8 cellular contexts compared by ENCODE assay signal in genomic region chr3:46998121-46998851, GRCh38. TPM values are rescaled to one million over a fixed set of nuclear protein-coding genes. Genes with fewer than 3 reads are reported as not detected.
DNase-seq lines count a peak whose midpoint lies in the region; ATAC-seq, FAIRE-seq and TF ChIP-seq lines count a peak whose summit lies in the region.

No MANE protein-coding gene starts in this region.

- no peaks in the 10 kb centered on the region for H3K9me3 Mint-ChIP-seq in CD4-positive, CD25-positive, alpha-beta regulatory T cell
- H3K9me3 Mint-ChIP-seq in activated B cell treated with CpG ODN at 0.5 μM for 24 hours = no peaks in the 10 kb centered on the region

- peak; percentile 24 for TF ChIP-seq CTCF in activated B cell treated with CpG ODN at 0.5 μM for 24 hours (IDR thresholded peaks at IDR 0.05)
- TF ChIP-seq CTCF in bronchial epithelial cell (IDR thresholded peaks at IDR 0.05; ENCODE audit: insufficient read depth, low read length, severe bottlenecking) = peak; percentile 97
- peak; percentile 60 to 78 (median 74) for TF ChIP-seq CTCF in right lobe of liver (IDR thresholded peaks at IDR 0.05)

- H3K27ac Mint-ChIP-seq in CD4-positive, CD25-positive, alpha-beta regulatory T cell = peak overlapping the region in 2 of 3 donors; percentile 5 to 94
- no peak overlapping the region for H3K27ac Mint-ChIP-seq in activated B cell treated with CpG ODN at 0.5 μM for 24 hours

- DNase-seq in CD4-positive, CD25-positive, alpha-beta regulatory T cell = peak; percentile 52 to 73 (median 68)
- DNase-seq in HUDEP-2 (lab: John Stamatoyannopoulos, UW; ENCODE audit: unreplicated experiment in 76 of 76) = peak in 61 of 76 experiments; percentile 2 to 68 (median 48)
- peak; percentile 72 for DNase-seq in activated B cell treated with CpG ODN at 0.5 μM for 24 hours
- DNase-seq in bronchial epithelial cell (ENCODE audit: low read depth) = peak; percentile 69
- DNase-seq in right lobe of liver = peak in 2 of 3 donors; percentile 73 to 74
- peak; percentile 42 to 59 for DNase-seq in stimulated activated CD8-positive, alpha-beta memory T cell treated with anti-CD3 and anti-CD28 coated beads, Interleukin-2, amount 100 ng/mL, for 1 hour (ENCODE audit: low read depth in 2 of 2)

- H3K4me1 Mint-ChIP-seq in CD4-positive, CD25-positive, alpha-beta regulatory T cell = peaks cover 0 to 13% (median 6%) of the 10 kb centered on the region in 4 donors
- H3K4me1 Mint-ChIP-seq in activated B cell treated with CpG ODN at 0.5 μM for 24 hours = peaks cover 10% of the 10 kb centered on the region

- H3K4me3 ChIP-seq in CD4-positive, CD25-positive, alpha-beta regulatory T cell (ENCODE audit: low read depth, low read length) = no peak overlapping the region
- H3K4me3 ChIP-seq in bronchial epithelial cell (ENCODE audit: low read depth, low read length) = no peak overlapping the region
- H3K4me3 ChIP-seq in right lobe of liver = no peak overlapping the region

- TF ChIP-seq POLR2A in right lobe of liver (IDR thresholded peaks at IDR 0.05) = no peak

- H3K36me3 ChIP-seq in CD4-positive, CD25-positive, alpha-beta regulatory T cell (ENCODE audit: control insufficient read depth, insufficient read depth, low read length) = peaks cover 91% of the 10 kb centered on the region
- peaks cover 65% of the 10 kb centered on the region for H3K36me3 ChIP-seq in bronchial epithelial cell (ENCODE audit: control insufficient read depth, insufficient read depth, low read length)
- H3K36me3 ChIP-seq in right lobe of liver = peaks cover 0 to 14% (median 2%) of the 10 kb centered on the region in 4 donors

- FAIRE-seq in bronchial epithelial cell (lab: Jason Lieb, UNC) = no peak

- H3K36me3 Mint-ChIP-seq in CD4-positive, CD25-positive, alpha-beta regulatory T cell = peaks cover 17% of the 10 kb centered on the region
- H3K36me3 Mint-ChIP-seq in activated B cell treated with CpG ODN at 0.5 μM for 24 hours (ENCODE audit: low read depth) = peaks cover 53% of the 10 kb centered on the region

- WGBS in right lobe of liver (ENCODE audit: insufficient coverage, low coverage, low lambda C conversion rate, missing lambda C conversion rate) = 100% methylated on average over 1 of the region's 27 CpGs

- intact Hi-C loops in activated B cell treated with CpG ODN at 0.5 μM for 24 hours (cut with micrococcal nuclease) = loop anchor here (1.0 to 5.0 kb wide), 7 partner anchors 19 to 293 kb away; partner anchors contain the start of gene NBEAL2
- intact Hi-C loops in right lobe of liver (cut with DNase I) = loop anchor here (10.0 kb wide), 1 partner anchor 73 kb away; no protein-coding TSS in a partner anchor

- ATAC-seq in CD4-positive, CD25-positive, alpha-beta regulatory T cell (ENCODE audit: low read depth in 2 of 2) = peak; percentile 59 to 74
- peak; percentile 90 for ATAC-seq in activated B cell treated with CpG ODN at 0.5 μM for 24 hours (ENCODE audit: low read depth)
- peak; percentile 64 to 84 (median 79) for ATAC-seq in right lobe of liver
- ATAC-seq in HG03378 (IDR thresholded peaks at IDR 0.05; ENCODE audit: unreplicated experiment) = no peak
- ATAC-seq in GM21737 (IDR thresholded peaks at IDR 0.05; ENCODE audit: unreplicated experiment) = no peak

- no peaks in the 10 kb centered on the region for H3K27me3 Mint-ChIP-seq in CD4-positive, CD25-positive, alpha-beta regulatory T cell
- no peaks in the 10 kb centered on the region for H3K27me3 Mint-ChIP-seq in activated B cell treated with CpG ODN at 0.5 μM for 24 hours

- H3K27ac ChIP-seq in CD4-positive, CD25-positive, alpha-beta regulatory T cell (ENCODE audit: insufficient read depth, low read length, poor library complexity, severe bottlenecking) = no peak overlapping the region
- no peak overlapping the region for H3K27ac ChIP-seq in right lobe of liver

- H3K4me1 ChIP-seq in CD4-positive, CD25-positive, alpha-beta regulatory T cell (ENCODE audit: control insufficient read depth, insufficient read depth, low read length, poor library complexity, severe bottlenecking) = no peaks in the 10 kb centered on the region
- peaks cover 0 to 4% (median 0%) of the 10 kb centered on the region in 4 donors for H3K4me1 ChIP-seq in right lobe of liver

- H3K27me3 ChIP-seq in CD4-positive, CD25-positive, alpha-beta regulatory T cell (ENCODE audit: control insufficient read depth, insufficient read depth, low read length) = no peaks in the 10 kb centered on the region
- H3K27me3 ChIP-seq in bronchial epithelial cell (ENCODE audit: control insufficient read depth, insufficient read depth, low read length) = no peaks in the 10 kb centered on the region
- no peaks in the 10 kb centered on the region for H3K27me3 ChIP-seq in right lobe of liver

- H3K4me3 Mint-ChIP-seq in CD4-positive, CD25-positive, alpha-beta regulatory T cell = peak overlapping the region in 1 of 4 donors; percentile 63
- H3K4me3 Mint-ChIP-seq in activated B cell treated with CpG ODN at 0.5 μM for 24 hours = no peak overlapping the region

- POLR2A ChIA-PET in activated B cell treated with CpG ODN at 0.5 μM for 24 hours (lab: Charles Lee) = no interaction called here

- CTCF ChIA-PET in activated B cell treated with CpG ODN at 0.5 μM for 24 hours (lab: Charles Lee) = interaction anchor here (0.6 to 2.9 kb wide), 12 partner anchors 14 to 333 kb away, joined by 3 to 35 read pairs (median 4); no protein-coding TSS in a partner anchor

- H3K9me3 ChIP-seq in CD4-positive, CD25-positive, alpha-beta regulatory T cell (ENCODE audit: control insufficient read depth in 2 of 2, low read length in 2 of 2) = no peaks in the 10 kb centered on the region
- no peaks in the 10 kb centered on the region for H3K9me3 ChIP-seq in right lobe of liver

RNA-seq across cellular contexts. Expression of gene NBEAL2, which starts 18.8 kb away (rescaled TPM):
- 429 TPM for total RNA-seq in CD4-positive, CD25-positive, alpha-beta regulatory T cell
- polyA plus RNA-seq in CD4-positive, CD25-positive, alpha-beta regulatory T cell = 10 to 100 TPM in 2 of 4 donors, 1 to 10 TPM in 2; 4.7 to 13.5 (median 8.6) TPM
- 79.8 and 98.6 TPM in 2 replicates for total RNA-seq in activated B cell treated with CpG ODN at 0.5 μM for 24 hours
- total RNA-seq in bronchial epithelial cell = 20.0 and 35.5 TPM in 2 replicates
- total RNA-seq in right lobe of liver = 10 to 100 TPM in 5 of 6 experiments, 1 to 10 TPM in 1; 8.9 to 11.7 (median 10.8) TPM

RNA-seq across cellular contexts. Expression of gene CCDC12, which starts 21.7 kb away (rescaled TPM):
- total RNA-seq in CD4-positive, CD25-positive, alpha-beta regulatory T cell = 71.8 TPM
- 100 to 1,000 TPM in 3 of 4 donors, 10 to 100 TPM in 1; 90.4 to 116 (median 106) TPM for polyA plus RNA-seq in CD4-positive, CD25-positive, alpha-beta regulatory T cell
- total RNA-seq in activated B cell treated with CpG ODN at 0.5 μM for 24 hours (93.8 and 98.4 TPM in 2 replicates), bronchial epithelial cell (39.2 and 41.9 TPM in 2 replicates), right lobe of liver (10 to 100 TPM; 14.6 to 24.2 (median 17.0) TPM)

Comparison
In these comparisons a context has a peak if more than half of its experiments do, and no peak if none do; other contexts are left out.
1. ATAC-seq: peak in CD4-positive, CD25-positive, alpha-beta regulatory T cell (2 of 2), activated B cell treated with CpG ODN at 0.5 μM for 24 hours (single experiment) and right lobe of liver (4 of 4); none in HG03378 (single experiment) and GM21737 (single experiment).
2. CTCF ChIP-seq: peak in every context shown above with its lines; median percentile 97 in bronchial epithelial cell; 74 in right lobe of liver; 24 in activated B cell treated with CpG ODN at 0.5 μM for 24 hours.
3. Peak in every context shown above with its lines, with median percentiles within 50 percentile points of each other: DNase-seq.